ENCODE assay signal across 15 cellular contexts in genomic region chr9:131876486-131876885, GRCh38.
"Had no signal": no experiment of that assay in that cellular context is flagged by ENCODE, and none has a peak within 500 bp of the region (broad histone marks: within the 10 kb centered on the region; RNA-seq: fewer than 3 reads in every experiment).

No MANE protein-coding gene starts in this region.

- H3K27me3 ChIP-seq: colonic mucosa had no signal

- H3K36me3 ChIP-seq: colonic mucosa had no signal

- H3K4me3 Mint-ChIP-seq: activated B cell treated with CpG ODN at 0.5 μM for 24 hours, memory B cell had no signal

- ATAC-seq: sciatic nerve had no signal

- FAIRE-seq: frontal cortex, keratinocyte, TTC549, urothelium cell line had no signal

- DNase-seq: activated B cell treated with CpG ODN at 0.5 μM for 24 hours; activated CD4-positive, alpha-beta T cell treated with anti-CD3 and anti-CD28 coated beads, Interleukin-2, amount 50 U/mL, for 4 hours; activated gamma-delta T cell; caudate nucleus; colonic mucosa; effector memory CD4-positive, alpha-beta T cell; left ventricle myocardium inferior; stimulated activated CD4-positive, alpha-beta T cell treated with anti-CD3 and anti-CD28 coated beads, Interleukin-12 subunit alpha, Interleukin-12 subunit beta, amount 100 ng/mL, for 4 hours had no signal

- H3K4me1 ChIP-seq: colonic mucosa had no signal

- H3K27ac Mint-ChIP-seq: activated B cell treated with CpG ODN at 0.5 μM for 24 hours, memory B cell had no signal

- H3K27ac ChIP-seq: colonic mucosa, left ventricle myocardium inferior, SK-N-MC had no signal

- H3K9me3 Mint-ChIP-seq: activated B cell treated with CpG ODN at 0.5 μM for 24 hours, memory B cell had no signal

- H3K4me3 ChIP-seq: colonic mucosa, left ventricle myocardium inferior, SK-N-MC had no signal

- H3K27me3 Mint-ChIP-seq: activated B cell treated with CpG ODN at 0.5 μM for 24 hours, memory B cell had no signal

- H3K4me1 Mint-ChIP-seq: activated B cell treated with CpG ODN at 0.5 μM for 24 hours had no signal

- H3K9me3 ChIP-seq: colonic mucosa, left ventricle myocardium inferior had no signal
